ENCODE assay signal across 8 cellular contexts in the genomic region with DNA sequence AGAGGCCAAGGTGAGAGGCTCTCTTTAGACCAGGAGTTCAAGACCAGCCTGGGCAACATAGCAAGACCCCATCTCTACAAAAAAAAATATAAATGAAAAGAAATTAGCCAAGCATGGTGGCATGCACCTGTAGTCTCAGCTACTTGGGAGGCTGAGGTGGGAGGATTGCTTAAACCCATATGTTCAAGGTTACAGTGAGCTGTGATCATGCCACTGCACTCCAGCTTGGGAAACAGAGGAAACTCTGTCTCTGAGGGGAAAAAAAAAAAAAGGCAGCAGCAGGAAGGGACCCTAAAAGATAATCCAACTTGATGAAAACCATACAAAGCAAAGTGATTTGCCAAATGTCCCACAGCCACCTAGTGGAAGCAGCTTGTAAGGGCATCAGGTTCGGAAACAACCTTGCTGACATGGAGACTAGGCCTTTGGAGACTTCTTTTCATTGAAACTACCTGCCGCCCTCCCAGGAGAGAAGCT. TPM values are rescaled to one million over a fixed set of nuclear protein-coding genes. Genes with fewer than 3 reads are reported as not detected.
DNase-seq lines count a peak whose midpoint lies in the region; ATAC-seq and TF ChIP-seq lines count a peak whose summit lies in the region.

No MANE protein-coding gene starts in this region.

- peak; percentile 27 to 78 (median 61) for TF ChIP-seq CTCF in heart right ventricle (IDR thresholded peaks at IDR 0.05)
- TF ChIP-seq CTCF in body of pancreas (IDR thresholded peaks at IDR 0.05): peak; percentile 37 to 67 (median 49)

- intact Hi-C loops in heart right ventricle (cut with DNase I): loop anchor here in 2 of 10 donors (5.0 to 10.0 kb wide), 2 partner anchors 136 to 416 kb away; no protein-coding TSS in a partner anchor
- intact Hi-C loops in Right ventricle myocardium superior (cut with DNase I): no loop called here
- intact Hi-C loops in body of pancreas (cut with DNase I): no loop called here

- H3K27ac ChIP-seq in heart right ventricle: no peak overlapping the region
- no peak overlapping the region for H3K27ac ChIP-seq in body of pancreas

- H3K9me3 ChIP-seq in heart right ventricle (no peaks in the 10 kb centered on the region), body of pancreas (no peaks in the 10 kb centered on the region)

- no peak for DNase-seq in heart right ventricle
- no peak for DNase-seq in Right ventricle myocardium superior
- peak; percentile 17 for DNase-seq in HuH-7 (ENCODE audit: low spot score)
- DNase-seq in T-helper 2 cell: peak in 4 of 5 experiments; percentile 12 to 69 (median 18)
- peak; percentile 31 to 48 (median 38) for DNase-seq in body of pancreas
- no peak for DNase-seq in left lobe of liver (ENCODE audit: low spot score)
- no peak for DNase-seq in stimulated activated naive B cell treated with anti-CD40 and anti-IgM and Interleukin-4, amounts not matched to agents 10 μg/mL and 1 μg/mL and 100 μg/mL, for 72 hours
- DNase-seq in NCI-H524 treated with DMSO at 0.1 percent for 48 hours (lab: John Stamatoyannopoulos, UW): no peak

- H3K36me3 ChIP-seq in heart right ventricle: peaks cover 0 to 100% (median 46%) of the 10 kb centered on the region in 9 donors
- H3K36me3 ChIP-seq in body of pancreas (replicated peaks in 1 of 2; ENCODE audit: insufficient read depth in 1 of 2, low read depth in 2 of 2): peaks cover under 1 to 16% of the 10 kb centered on the region in 2 donors

- H3K4me1 Mint-ChIP-seq in stimulated activated naive B cell treated with anti-CD40 and anti-IgM and Interleukin-4, amounts not matched to agents 10 μg/mL and 1 μg/mL and 100 μg/mL, for 72 hours: peaks cover 0 to 6% of the 10 kb centered on the region in 2 donors

- H3K36me3 Mint-ChIP-seq in stimulated activated naive B cell treated with anti-CD40 and anti-IgM and Interleukin-4, amounts not matched to agents 10 μg/mL and 1 μg/mL and 100 μg/mL, for 72 hours: peaks cover 23 to 43% of the 10 kb centered on the region in 2 donors

- H3K27ac Mint-ChIP-seq in stimulated activated naive B cell treated with anti-CD40 and anti-IgM and Interleukin-4, amounts not matched to agents 10 μg/mL and 1 μg/mL and 100 μg/mL, for 72 hours: peak overlapping the region; percentile 31

- H3K4me1 ChIP-seq in heart right ventricle: no peaks in the 10 kb centered on the region
- H3K4me1 ChIP-seq in body of pancreas: no peaks in the 10 kb centered on the region

- no peaks in the 10 kb centered on the region for H3K9me3 Mint-ChIP-seq in stimulated activated naive B cell treated with anti-CD40 and anti-IgM and Interleukin-4, amounts not matched to agents 10 μg/mL and 1 μg/mL and 100 μg/mL, for 72 hours

- ATAC-seq in heart right ventricle: peak in 2 of 8 donors; percentile 29 to 39
- no peak for ATAC-seq in Right ventricle myocardium superior (ENCODE audit: poor library complexity)
- ATAC-seq in body of pancreas: peak; percentile 56
- ATAC-seq in left lobe of liver: peak; percentile 93
- ATAC-seq in stimulated activated naive B cell treated with anti-CD40 and anti-IgM and Interleukin-4, amounts not matched to agents 10 μg/mL and 1 μg/mL and 100 μg/mL, for 72 hours (replicated peaks): peak; percentile 62 to 65

- no peaks in the 10 kb centered on the region for H3K27me3 Mint-ChIP-seq in stimulated activated naive B cell treated with anti-CD40 and anti-IgM and Interleukin-4, amounts not matched to agents 10 μg/mL and 1 μg/mL and 100 μg/mL, for 72 hours

- no peak for TF ChIP-seq POLR2A in body of pancreas (IDR thresholded peaks at IDR 0.05)

- H3K27me3 ChIP-seq in heart right ventricle (no peaks in the 10 kb centered on the region), body of pancreas (no peaks in the 10 kb centered on the region)

- 65 to 75% methylated on average over 2 of the region's 2 CpGs for WGBS in heart right ventricle, 2 donors
- 61 to 65% methylated on average over 2 of the region's 2 CpGs for WGBS in body of pancreas, 2 donors

- H3K4me3 ChIP-seq in heart right ventricle: no peak overlapping the region
- no peak overlapping the region for H3K4me3 ChIP-seq in body of pancreas

- H3K4me3 Mint-ChIP-seq in stimulated activated naive B cell treated with anti-CD40 and anti-IgM and Interleukin-4, amounts not matched to agents 10 μg/mL and 1 μg/mL and 100 μg/mL, for 72 hours: no peak overlapping the region

RNA-seq across cellular contexts. Expression of a gene that starts 15.6 kb away (rescaled TPM):
- 1 to 10 TPM; 2.6 to 8.1 (median 6.1) TPM for total RNA-seq in heart right ventricle
- polyA plus RNA-seq in heart right ventricle: 1 to 10 TPM; 1.3 to 1.8 TPM
- total RNA-seq in Right ventricle myocardium superior: 3.4 TPM
- 10 to 100 TPM; 32.2 to 41.2 TPM for total RNA-seq in body of pancreas
- 126 TPM for total RNA-seq in left lobe of liver

RNA-seq across cellular contexts. Expression of a gene that starts 16.4 kb away (rescaled TPM):
- total RNA-seq in heart right ventricle (100 to 1,000 TPM in 6 of 10 donors, 10 to 100 TPM in 4; 81.8 to 130 (median 105) TPM), Right ventricle myocardium superior (122 TPM), body of pancreas (10 to 100 TPM; 24.1 to 27.7 TPM), left lobe of liver (26.8 TPM)
- 100 to 1,000 TPM; 106 to 146 TPM for polyA plus RNA-seq in heart right ventricle

RNA-seq across cellular contexts. Expression of a gene that starts 58.8 kb away (rescaled TPM):
- 10 to 100 TPM in 4 of 10 donors, 1 to 10 TPM in 6; 7.3 to 11.6 (median 8.3) TPM for total RNA-seq in heart right ventricle
- 1 to 10 TPM; 2.6 to 9.7 TPM for polyA plus RNA-seq in heart right ventricle
- 6.7 TPM for total RNA-seq in Right ventricle myocardium superior
- 10 to 100 TPM; 17.8 to 26.2 TPM for total RNA-seq in body of pancreas
- total RNA-seq in left lobe of liver: 4.0 TPM

Comparison
In these comparisons a context has a peak if more than half of its experiments do, and no peak if none do; other contexts are left out.
1. DNase-seq: peak in HuH-7 (single experiment), T-helper 2 cell (4 of 5) and body of pancreas (4 of 4); none in heart right ventricle (0 of 2), Right ventricle myocardium superior (single experiment), left lobe of liver (single experiment), stimulated activated naive B cell treated with anti-CD40 and anti-IgM and Interleukin-4, amounts not matched to agents 10 μg/mL and 1 μg/mL and 100 μg/mL, for 72 hours (single experiment) and NCI-H524 treated with DMSO at 0.1 percent for 48 hours (single experiment).